1 cellular context compared by ENCODE assay signal in the genomic region with DNA sequence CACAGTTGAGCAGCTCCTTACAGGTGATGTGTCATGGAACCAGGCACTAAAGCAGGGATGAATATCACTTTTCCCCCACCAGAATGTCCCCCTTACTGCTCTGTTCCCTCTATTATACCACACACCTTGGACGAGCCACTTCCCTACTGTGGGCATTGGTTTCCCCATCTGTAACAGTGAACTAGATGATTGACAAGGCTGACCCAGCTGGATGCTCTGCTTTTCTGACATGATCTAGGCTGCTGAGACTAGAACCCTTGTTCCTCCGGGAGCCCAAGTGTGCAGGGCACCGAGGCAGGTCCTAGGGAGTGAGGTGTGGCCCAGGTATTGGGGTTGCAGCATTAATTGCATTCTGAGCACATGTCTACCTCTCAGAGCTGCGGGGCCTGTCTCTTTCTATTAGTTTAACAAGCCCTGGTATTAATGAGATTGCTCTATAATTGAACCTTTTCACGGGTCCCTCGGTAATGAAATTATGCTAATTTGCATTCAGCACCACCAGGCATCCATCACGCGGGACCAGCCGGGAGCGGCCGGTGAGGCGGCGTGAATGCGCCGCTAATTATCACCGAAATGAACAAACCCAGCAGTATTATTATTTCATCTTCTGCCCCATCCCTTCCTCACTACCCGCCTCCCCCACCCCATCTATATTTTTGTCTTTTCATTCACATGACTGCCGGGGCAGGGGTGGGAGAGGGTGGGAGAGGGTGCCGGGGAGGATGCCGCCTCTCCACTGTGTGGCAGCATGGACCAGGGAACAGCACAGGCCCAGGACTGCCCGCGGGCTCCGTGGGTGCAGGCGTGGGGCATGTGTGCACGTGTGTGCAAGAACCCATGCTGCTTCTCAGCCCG.
TF ChIP-seq lines count a peak whose summit lies in the region.

No MANE protein-coding gene starts in this region.

TF ChIP-seq in GM23338, 12 proteins besides CTCF, POLR2A, EP300 and RAD21 (continued from another document):
- TF ChIP-seq, protein P1, sequence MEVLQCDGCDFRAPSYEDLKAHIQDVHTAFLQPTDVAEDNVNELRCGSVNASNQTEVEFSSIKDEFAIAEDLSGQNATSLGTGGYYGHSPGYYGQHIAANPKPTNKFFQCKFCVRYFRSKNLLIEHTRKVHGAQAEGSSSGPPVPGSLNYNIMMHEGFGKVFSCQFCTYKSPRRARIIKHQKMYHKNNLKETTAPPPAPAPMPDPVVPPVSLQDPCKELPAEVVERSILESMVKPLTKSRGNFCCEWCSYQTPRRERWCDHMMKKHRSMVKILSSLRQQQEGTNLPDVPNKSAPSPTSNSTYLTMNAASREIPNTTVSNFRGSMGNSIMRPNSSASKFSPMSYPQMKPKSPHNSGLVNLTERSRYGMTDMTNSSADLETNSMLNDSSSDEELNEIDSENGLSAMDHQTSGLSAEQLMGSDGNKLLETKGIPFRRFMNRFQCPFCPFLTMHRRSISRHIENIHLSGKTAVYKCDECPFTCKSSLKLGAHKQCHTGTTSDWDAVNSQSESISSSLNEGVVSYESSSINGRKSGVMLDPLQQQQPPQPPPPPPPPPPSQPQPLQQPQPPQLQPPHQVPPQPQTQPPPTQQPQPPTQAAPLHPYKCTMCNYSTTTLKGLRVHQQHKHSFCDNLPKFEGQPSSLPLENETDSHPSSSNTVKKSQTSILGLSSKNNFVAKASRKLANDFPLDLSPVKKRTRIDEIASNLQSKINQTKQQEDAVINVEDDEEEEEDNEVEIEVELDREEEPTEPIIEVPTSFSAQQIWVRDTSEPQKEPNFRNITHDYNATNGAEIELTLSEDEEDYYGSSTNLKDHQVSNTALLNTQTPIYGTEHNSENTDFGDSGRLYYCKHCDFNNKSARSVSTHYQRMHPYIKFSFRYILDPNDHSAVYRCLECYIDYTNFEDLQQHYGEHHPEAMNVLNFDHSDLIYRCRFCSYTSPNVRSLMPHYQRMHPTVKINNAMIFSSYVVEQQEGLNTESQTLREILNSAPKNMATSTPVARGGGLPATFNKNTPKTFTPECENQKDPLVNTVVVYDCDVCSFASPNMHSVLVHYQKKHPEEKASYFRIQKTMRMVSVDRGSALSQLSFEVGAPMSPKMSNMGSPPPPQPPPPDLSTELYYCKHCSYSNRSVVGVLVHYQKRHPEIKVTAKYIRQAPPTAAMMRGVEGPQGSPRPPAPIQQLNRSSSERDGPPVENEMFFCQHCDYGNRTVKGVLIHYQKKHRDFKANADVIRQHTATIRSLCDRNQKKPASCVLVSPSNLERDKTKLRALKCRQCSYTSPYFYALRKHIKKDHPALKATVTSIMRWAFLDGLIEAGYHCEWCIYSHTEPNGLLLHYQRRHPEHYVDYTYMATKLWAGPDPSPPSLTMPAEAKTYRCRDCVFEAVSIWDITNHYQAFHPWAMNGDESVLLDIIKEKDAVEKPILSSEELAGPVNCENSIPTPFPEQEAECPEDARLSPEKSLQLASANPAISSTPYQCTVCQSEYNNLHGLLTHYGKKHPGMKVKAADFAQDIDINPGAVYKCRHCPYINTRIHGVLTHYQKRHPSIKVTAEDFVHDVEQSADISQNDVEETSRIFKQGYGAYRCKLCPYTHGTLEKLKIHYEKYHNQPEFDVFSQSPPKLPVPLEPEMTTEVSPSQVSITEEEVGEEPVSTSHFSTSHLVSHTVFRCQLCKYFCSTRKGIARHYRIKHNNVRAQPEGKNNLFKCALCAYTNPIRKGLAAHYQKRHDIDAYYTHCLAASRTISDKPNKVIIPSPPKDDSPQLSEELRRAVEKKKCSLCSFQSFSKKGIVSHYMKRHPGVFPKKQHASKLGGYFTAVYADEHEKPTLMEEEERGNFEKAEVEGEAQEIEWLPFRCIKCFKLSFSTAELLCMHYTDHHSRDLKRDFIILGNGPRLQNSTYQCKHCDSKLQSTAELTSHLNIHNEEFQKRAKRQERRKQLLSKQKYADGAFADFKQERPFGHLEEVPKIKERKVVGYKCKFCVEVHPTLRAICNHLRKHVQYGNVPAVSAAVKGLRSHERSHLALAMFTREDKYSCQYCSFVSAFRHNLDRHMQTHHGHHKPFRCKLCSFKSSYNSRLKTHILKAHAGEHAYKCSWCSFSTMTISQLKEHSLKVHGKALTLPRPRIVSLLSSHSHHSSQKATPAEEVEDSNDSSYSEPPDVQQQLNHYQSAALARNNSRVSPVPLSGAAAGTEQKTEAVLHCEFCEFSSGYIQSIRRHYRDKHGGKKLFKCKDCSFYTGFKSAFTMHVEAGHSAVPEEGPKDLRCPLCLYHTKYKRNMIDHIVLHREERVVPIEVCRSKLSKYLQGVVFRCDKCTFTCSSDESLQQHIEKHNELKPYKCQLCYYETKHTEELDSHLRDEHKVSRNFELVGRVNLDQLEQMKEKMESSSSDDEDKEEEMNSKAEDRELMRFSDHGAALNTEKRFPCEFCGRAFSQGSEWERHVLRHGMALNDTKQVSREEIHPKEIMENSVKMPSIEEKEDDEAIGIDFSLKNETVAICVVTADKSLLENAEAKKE (CRISPR knock-in tag; IDR thresholded peaks at IDR 0.05): no peak
- TF ChIP-seq JUNB (IDR thresholded peaks at IDR 0.05; ENCODE audit: unreplicated experiment) (no peak), EZH2phosphoT487 (IDR thresholded peaks at IDR 0.05; ENCODE audit: unreplicated experiment) (no peak)
